In the genomic region with DNA sequence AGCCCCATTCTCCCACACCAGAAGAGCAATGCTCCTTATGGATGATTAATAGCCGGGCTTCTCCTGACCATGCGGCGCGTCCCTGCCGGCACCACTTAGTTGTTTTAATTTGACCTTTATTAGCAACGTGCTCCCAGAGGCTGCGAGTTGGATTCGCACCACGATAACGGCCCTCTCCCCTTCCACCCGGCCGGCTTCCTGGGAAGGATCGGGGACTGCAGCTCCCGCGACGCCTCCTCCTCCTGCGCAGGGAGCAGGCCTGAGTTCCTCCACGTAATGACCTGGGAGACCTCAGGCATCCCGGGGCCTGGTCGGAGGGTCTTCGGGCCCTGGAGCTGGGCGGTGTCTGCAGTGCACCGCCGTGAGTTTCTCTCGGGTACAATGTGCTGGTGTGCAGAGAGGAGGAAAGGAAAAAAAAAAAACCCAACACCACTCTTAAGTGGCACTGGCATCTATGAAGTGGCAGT, we compare ENCODE assay signal across 8 cellular contexts.
DNase-seq lines count a peak whose midpoint lies in the region; ATAC-seq and TF ChIP-seq lines count a peak whose summit lies in the region.

No MANE protein-coding gene starts in this region.

- no peak for TF ChIP-seq CTCF in chondrocyte (IDR thresholded peaks at IDR 0.05)
- TF ChIP-seq CTCF in natural killer cell (IDR thresholded peaks at IDR 0.05), result no peak

- no peaks in the 10 kb centered on the region for H3K36me3 Mint-ChIP-seq in CD4-positive, CD25-positive, alpha-beta regulatory T cell
- H3K36me3 Mint-ChIP-seq in chondrocyte (ENCODE audit: low read depth) (peaks cover 3% of the 10 kb centered on the region), natural killer cell (no peaks in the 10 kb centered on the region)

- no peak overlapping the region for H3K27ac ChIP-seq in CD4-positive, CD25-positive, alpha-beta regulatory T cell (ENCODE audit: insufficient read depth, low read length, poor library complexity, severe bottlenecking)

- intact Hi-C loops in natural killer cell (cut with micrococcal nuclease), result no loop called here

- peaks cover 37% of the 10 kb centered on the region for H3K27me3 ChIP-seq in CD4-positive, CD25-positive, alpha-beta regulatory T cell (ENCODE audit: control insufficient read depth, insufficient read depth, low read length)

- H3K4me3 Mint-ChIP-seq in CD4-positive, CD25-positive, alpha-beta regulatory T cell, result peak overlapping the region in 3 of 4 donors; percentile 64 to 87 (median 77)
- H3K4me3 Mint-ChIP-seq in chondrocyte (ENCODE audit: unreplicated experiment), result peak overlapping the region; percentile 80
- H3K4me3 Mint-ChIP-seq in natural killer cell, result peak overlapping the region; percentile 47

- no peak for DNase-seq in CD4-positive, CD25-positive, alpha-beta regulatory T cell
- DNase-seq in chondrocyte (ENCODE audit: low spot score), result no peak
- DNase-seq in natural killer cell, result no peak
- DNase-seq in NCI-H1436 treated with DMSO at 0.1 percent for 48 hours (lab: John Stamatoyannopoulos, UW), result no peak
- DNase-seq in middle frontal gyrus (ENCODE audit: extremely low spot score, low spot score), result no peak
- DNase-seq in SHP77 (lab: John Stamatoyannopoulos, UW), result no peak
- no peak for DNase-seq in stimulated activated CD4-positive, alpha-beta T cell treated with anti-CD3 and anti-CD28 coated beads, Interleukin-1b, Interleukin-23, amount 100 ng/mL, for 48 hours

- H3K9me3 Mint-ChIP-seq in CD4-positive, CD25-positive, alpha-beta regulatory T cell, result peaks cover 0 to 6% (median 0%) of the 10 kb centered on the region in 7 donors
- peaks cover under 1% of the 10 kb centered on the region for H3K9me3 Mint-ChIP-seq in chondrocyte (ENCODE audit: low read depth)
- no peaks in the 10 kb centered on the region for H3K9me3 Mint-ChIP-seq in natural killer cell

- peaks cover 43% of the 10 kb centered on the region for H3K4me1 ChIP-seq in CD4-positive, CD25-positive, alpha-beta regulatory T cell (ENCODE audit: control insufficient read depth, insufficient read depth, low read length, poor library complexity, severe bottlenecking)

- no peaks in the 10 kb centered on the region for H3K36me3 ChIP-seq in CD4-positive, CD25-positive, alpha-beta regulatory T cell (ENCODE audit: control insufficient read depth, insufficient read depth, low read length)

- no peak overlapping the region for H3K27ac Mint-ChIP-seq in CD4-positive, CD25-positive, alpha-beta regulatory T cell
- peak overlapping the region; percentile 61 for H3K27ac Mint-ChIP-seq in chondrocyte (ENCODE audit: unreplicated experiment)
- H3K27ac Mint-ChIP-seq in natural killer cell, result no peak overlapping the region

- H3K27me3 Mint-ChIP-seq in CD4-positive, CD25-positive, alpha-beta regulatory T cell, result peaks cover 84% of the 10 kb centered on the region
- peaks cover 44% of the 10 kb centered on the region for H3K27me3 Mint-ChIP-seq in chondrocyte (ENCODE audit: low read depth)
- peaks cover 73 to 78% of the 10 kb centered on the region in 2 donors for H3K27me3 Mint-ChIP-seq in natural killer cell (ENCODE audit: low read depth in 2 of 2)

- no peaks in the 10 kb centered on the region for H3K9me3 ChIP-seq in CD4-positive, CD25-positive, alpha-beta regulatory T cell (ENCODE audit: control insufficient read depth in 2 of 2, low read length in 2 of 2)

- H3K4me3 ChIP-seq in CD4-positive, CD25-positive, alpha-beta regulatory T cell (ENCODE audit: low read depth, low read length), result no peak overlapping the region

- H3K4me1 Mint-ChIP-seq in CD4-positive, CD25-positive, alpha-beta regulatory T cell, result peaks cover 0 to 44% (median 31%) of the 10 kb centered on the region in 4 donors
- H3K4me1 Mint-ChIP-seq in chondrocyte (ENCODE audit: low read depth) (peaks cover 52% of the 10 kb centered on the region), natural killer cell (peaks cover 12 to 42% of the 10 kb centered on the region in 2 donors)

- ATAC-seq in CD4-positive, CD25-positive, alpha-beta regulatory T cell (ENCODE audit: low read depth in 2 of 2), result no peak
- ATAC-seq in HG03432 (IDR thresholded peaks at IDR 0.05; ENCODE audit: unreplicated experiment) (peak; percentile 13), natural killer cell (no peak)
